1 cellular context compared by ENCODE assay signal in the genomic region with DNA sequence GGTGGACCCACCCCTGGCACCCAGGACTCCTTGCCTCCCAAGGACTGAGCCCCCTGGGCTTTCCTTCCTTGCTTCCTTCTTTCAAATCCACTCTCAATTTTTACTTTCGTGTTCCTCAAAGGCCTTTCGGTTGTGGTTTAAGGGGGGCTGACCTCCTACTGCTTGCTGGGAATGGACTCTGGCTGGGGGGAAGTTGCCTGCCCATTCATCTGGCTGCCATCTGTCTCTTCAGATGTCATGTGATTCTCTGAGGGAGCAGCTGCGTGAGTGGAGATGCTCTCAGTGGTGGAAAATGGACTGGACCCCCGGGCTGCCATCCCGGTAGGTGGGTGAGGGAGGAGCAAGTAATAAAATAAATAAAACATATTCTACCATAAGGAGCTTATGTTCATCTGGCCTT.
TF ChIP-seq lines count a peak whose summit lies in the region.

No MANE protein-coding gene starts in this region.

TF ChIP-seq in GM23338, 12 proteins besides CTCF, POLR2A, EP300 and RAD21 (continued from another document):
- TF ChIP-seq, protein P1, sequence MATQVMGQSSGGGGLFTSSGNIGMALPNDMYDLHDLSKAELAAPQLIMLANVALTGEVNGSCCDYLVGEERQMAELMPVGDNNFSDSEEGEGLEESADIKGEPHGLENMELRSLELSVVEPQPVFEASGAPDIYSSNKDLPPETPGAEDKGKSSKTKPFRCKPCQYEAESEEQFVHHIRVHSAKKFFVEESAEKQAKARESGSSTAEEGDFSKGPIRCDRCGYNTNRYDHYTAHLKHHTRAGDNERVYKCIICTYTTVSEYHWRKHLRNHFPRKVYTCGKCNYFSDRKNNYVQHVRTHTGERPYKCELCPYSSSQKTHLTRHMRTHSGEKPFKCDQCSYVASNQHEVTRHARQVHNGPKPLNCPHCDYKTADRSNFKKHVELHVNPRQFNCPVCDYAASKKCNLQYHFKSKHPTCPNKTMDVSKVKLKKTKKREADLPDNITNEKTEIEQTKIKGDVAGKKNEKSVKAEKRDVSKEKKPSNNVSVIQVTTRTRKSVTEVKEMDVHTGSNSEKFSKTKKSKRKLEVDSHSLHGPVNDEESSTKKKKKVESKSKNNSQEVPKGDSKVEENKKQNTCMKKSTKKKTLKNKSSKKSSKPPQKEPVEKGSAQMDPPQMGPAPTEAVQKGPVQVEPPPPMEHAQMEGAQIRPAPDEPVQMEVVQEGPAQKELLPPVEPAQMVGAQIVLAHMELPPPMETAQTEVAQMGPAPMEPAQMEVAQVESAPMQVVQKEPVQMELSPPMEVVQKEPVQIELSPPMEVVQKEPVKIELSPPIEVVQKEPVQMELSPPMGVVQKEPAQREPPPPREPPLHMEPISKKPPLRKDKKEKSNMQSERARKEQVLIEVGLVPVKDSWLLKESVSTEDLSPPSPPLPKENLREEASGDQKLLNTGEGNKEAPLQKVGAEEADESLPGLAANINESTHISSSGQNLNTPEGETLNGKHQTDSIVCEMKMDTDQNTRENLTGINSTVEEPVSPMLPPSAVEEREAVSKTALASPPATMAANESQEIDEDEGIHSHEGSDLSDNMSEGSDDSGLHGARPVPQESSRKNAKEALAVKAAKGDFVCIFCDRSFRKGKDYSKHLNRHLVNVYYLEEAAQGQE (IDR thresholded peaks at IDR 0.05; ENCODE audit: unreplicated experiment) = no peak
- TF ChIP-seq JUNB (IDR thresholded peaks at IDR 0.05; ENCODE audit: unreplicated experiment) (no peak), ETS1 (IDR thresholded peaks at IDR 0.05) (no peak), ZNF114 (CRISPR knock-in tag; IDR thresholded peaks at IDR 0.05) (no peak)
